Comparison of ENCODE assay signal across 30 cellular contexts in the genomic region with DNA sequence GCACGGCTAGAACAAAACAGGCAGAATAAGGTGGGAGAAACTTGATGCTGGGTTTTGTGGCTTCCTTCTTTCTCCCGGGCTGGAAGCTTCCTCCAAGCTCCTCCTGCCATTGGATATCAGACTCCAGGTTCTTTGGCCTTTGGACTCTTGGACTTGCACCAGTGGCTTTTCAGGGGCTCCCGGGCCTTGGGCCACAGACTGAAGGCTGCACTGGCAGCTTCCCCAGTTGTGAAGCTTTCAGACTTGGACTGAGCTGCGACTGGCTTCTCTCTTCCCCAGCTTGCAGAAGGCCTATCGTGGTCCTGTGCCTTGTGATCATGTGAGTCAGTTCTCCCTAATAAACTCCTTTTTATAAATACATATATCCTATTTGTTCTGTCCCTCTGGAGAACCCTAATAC.
"Had no signal": no experiment of that assay in that cellular context is flagged by ENCODE, and none has a peak within 500 bp of the region (broad histone marks: within the 10 kb centered on the region; RNA-seq: fewer than 3 reads in every experiment).

No MANE protein-coding gene starts in this region.

- H3K27ac ChIP-seq: brain microvascular endothelial cell, SJSA1 had no signal

- DNase-seq: activated CD4-positive, alpha-beta T cell treated with anti-CD3 and anti-CD28 coated beads, Interleukin-2, amount 10 ng/mL, durations not matched to agents 24 days and 14 days; activated CD4-positive, alpha-beta T cell treated with anti-CD3 and anti-CD28 coated beads, Interleukin-2, amount 50 U/mL, for 4 hours; activated CD8-positive, alpha-beta T cell treated with anti-CD3 and anti-CD28 coated beads for 36 hours; activated effector memory CD4-positive, alpha-beta T cell treated with anti-CD3 and anti-CD28 coated beads, Interleukin-2, amount 50 U/mL, for 16 hours; activated naive CD4-positive, alpha-beta T cell; activated naive CD4-positive, alpha-beta T cell treated with anti-CD3 and anti-CD28 coated beads, Interleukin-2, amount 50 U/mL, for 16 hours; activated naive CD8-positive, alpha-beta T cell treated with anti-CD3 and anti-CD28 coated beads for 36 hours; activated T-cell treated with anti-CD3 and anti-CD28 coated beads, Interleukin-2, amount 50 U/mL, for 1 hour; activated T-cell treated with anti-CD3 and anti-CD28 coated beads, Interleukin-2, amount 50 U/mL, for 72 hours; amniotic stem cell; aorta; brain microvascular endothelial cell; central memory CD4-positive, alpha-beta T cell; Karpas-422; MG63; NCI-H1048; NCI-H1105 treated with DMSO at 0.1 percent for 48 hours; NCI-H1436; NCI-H1694; NCI-H1930; NCI-H2081 treated with DMSO at 0.1 percent for 48 hours; NCI-H226; NCI-H524 treated with DMSO at 0.1 percent for 48 hours; RPMI8226; SHP77 treated with DMSO at 0.1 percent for 48 hours; SK-N-SH had no signal

- H3K36me3 ChIP-seq: brain microvascular endothelial cell, MG63, SJSA1 had no signal

- H3K9ac ChIP-seq: SK-N-SH had no signal

- FAIRE-seq: TTC549 had no signal

- ATAC-seq: activated CD8-positive, alpha-beta T cell treated with anti-CD3 and anti-CD28 coated beads for 36 hours; activated T-cell treated with anti-CD3 and anti-CD28 coated beads, Interleukin-2, amount 50 U/mL, for 72 hours; activated T-helper 17 cell treated with anti-CD3 and anti-CD28 coated beads, Interleukin-2, amount 50 U/mL, for 72 hours; Panc1 had no signal

- H3K27me3 ChIP-seq: brain microvascular endothelial cell, MG63, SJSA1 had no signal

- H3K4me2 ChIP-seq: SK-N-SH had no signal

- H3K4me1 ChIP-seq: SJSA1 had no signal

- H3K4me3 ChIP-seq: MG63, SJSA1 had no signal

- H3K9me3 ChIP-seq: MG63, SJSA1, SK-N-SH had no signal
